ENCODE assay signal across 20 cellular contexts in the genomic region with DNA sequence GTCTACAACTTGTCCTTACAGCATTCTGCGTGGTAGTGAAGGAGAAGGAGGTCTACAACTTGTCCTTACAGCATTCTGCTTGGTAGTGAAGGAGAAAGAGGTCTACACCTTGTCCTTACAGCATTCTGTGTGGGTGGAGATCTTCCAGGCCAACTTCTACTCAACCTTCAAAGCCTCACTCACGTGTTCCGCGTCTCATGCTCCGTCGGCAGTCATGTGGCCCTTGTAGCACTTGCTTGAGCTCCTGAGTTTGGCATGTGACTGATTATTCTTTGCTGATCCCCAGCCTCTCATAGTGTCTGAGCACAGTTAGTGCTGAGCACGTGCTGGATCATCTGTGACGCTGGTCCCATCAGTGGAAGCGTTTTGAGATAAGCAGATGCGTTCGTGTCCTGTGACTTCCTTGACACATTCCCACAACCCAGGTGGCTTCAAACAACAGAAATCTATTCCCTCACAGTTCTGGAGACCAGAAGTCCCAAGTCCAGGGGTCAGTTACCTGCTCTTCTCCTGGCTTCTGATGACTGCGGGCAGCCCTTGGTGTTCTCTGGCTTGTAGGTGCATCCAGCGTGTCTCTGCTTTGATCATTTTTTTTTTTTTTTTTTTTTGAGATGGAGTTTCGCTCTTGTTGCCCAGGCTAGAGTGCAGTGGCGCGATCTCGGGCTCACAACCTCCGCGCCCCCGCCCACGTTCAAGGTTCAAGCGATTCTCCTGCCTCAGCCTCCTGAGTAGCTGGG. TPM values are rescaled to one million over a fixed set of nuclear protein-coding genes. Genes with fewer than 3 reads are reported as not detected.
DNase-seq lines count a peak whose midpoint lies in the region; ATAC-seq and TF ChIP-seq lines count a peak whose summit lies in the region.
"Had no signal": no experiment of that assay in that cellular context is flagged by ENCODE, and none has a peak within 500 bp of the region (broad histone marks: within the 10 kb centered on the region; RNA-seq: fewer than 3 reads in every experiment).

No MANE protein-coding gene starts in this region.

- H4K91ac ChIP-seq in IMR-90 (ENCODE audit: insufficient read depth, low read depth, low read length): no peak overlapping the region

- no peaks in the 10 kb centered on the region for H3K36me3 ChIP-seq in CD4-positive, CD25-positive, alpha-beta regulatory T cell (ENCODE audit: control insufficient read depth, insufficient read depth, low read length)
- peaks cover 7% of the 10 kb centered on the region for H3K36me3 ChIP-seq in IMR-90 (ENCODE audit: control insufficient read depth, insufficient read depth, low read length)
- H3K36me3 ChIP-seq in left ventricle myocardium inferior: no peaks in the 10 kb centered on the region
- peaks cover 3% of the 10 kb centered on the region for H3K36me3 ChIP-seq in A673 (ENCODE audit: insufficient read depth, low read length, poor library complexity, severe bottlenecking)
- H3K36me3 ChIP-seq in vagina: no peaks in the 10 kb centered on the region
- H3K36me3 ChIP-seq: thyroid gland had no signal

- dilution Hi-C loops in IMR-90 (cut with HindIII; ENCODE audit: low sequenced_read_pairs, unreplicated experiment): no loop called here

- ATAC-seq in CD4-positive, CD25-positive, alpha-beta regulatory T cell (ENCODE audit: low read depth in 2 of 2): no peak
- ATAC-seq in IMR-90 (ENCODE audit: low read depth) (no peak), natural killer cell (no peak)
- ATAC-seq: stimulated activated naive CD8-positive, alpha-beta T cell treated with anti-CD3 and anti-CD28 coated beads, Interleukin-15, Interleukin-2, amounts not matched to agents 100 U/mL and 50 U/mL, for 24 hours had no signal

- peaks cover 86% of the 10 kb centered on the region for H4K20me1 ChIP-seq in IMR-90 (ENCODE audit: insufficient read depth, low read length)

- H3K27ac Mint-ChIP-seq in CD4-positive, CD25-positive, alpha-beta regulatory T cell: no peak overlapping the region
- peak overlapping the region; percentile 2 for H3K27ac Mint-ChIP-seq in chondrocyte (ENCODE audit: unreplicated experiment)
- no peak overlapping the region for H3K27ac Mint-ChIP-seq in natural killer cell

- H3K4me3 Mint-ChIP-seq in CD4-positive, CD25-positive, alpha-beta regulatory T cell: peak overlapping the region; percentile 0 to 94 (median 88)
- H3K4me3 Mint-ChIP-seq in chondrocyte (ENCODE audit: unreplicated experiment) (no peak overlapping the region), natural killer cell (peak overlapping the region; percentile 6)

- H4K5ac ChIP-seq in IMR-90 (ENCODE audit: low read depth, low read length): no peak overlapping the region

- BruUV-seq in IMR-90 (replicated peaks; lab: Mats Ljungman, UMichigan) (TSS peak; percentile 32), A673 (replicated peaks; lab: Mats Ljungman, UMichigan) (no TSS peak)

- H2AFZ ChIP-seq in IMR-90 (replicated peaks; ENCODE audit: low read length, poor library complexity): no peak overlapping the region

- peak overlapping the region; percentile 28 for H3K23ac ChIP-seq in IMR-90 (ENCODE audit: low read depth, low read length)

- no peak overlapping the region for H3K4me2 ChIP-seq in IMR-90 (ENCODE audit: low read depth, low read length)

- DNase-seq in CD4-positive, CD25-positive, alpha-beta regulatory T cell: no peak
- DNase-seq in IMR-90: no peak
- no peak for DNase-seq in chondrocyte (ENCODE audit: low spot score)
- DNase-seq in natural killer cell: no peak
- no peak for DNase-seq in left ventricle myocardium inferior
- DNase-seq in effector CD4-positive, alpha-beta T cell: no peak
- DNase-seq in A673 (ENCODE audit: low spot score): no peak
- DNase-seq in vagina (ENCODE audit: extremely low spot score in 2 of 2): no peak
- DNase-seq: activated CD4-positive, alpha-beta T cell treated with anti-CD3 and anti-CD28 coated beads for 4 hours; dorsolateral prefrontal cortex; foreskin melanocyte; HCEC 1CT; hippocampal formation; NCI-H1105 treated with DMSO at 0.1 percent for 48 hours; NCI-H2107; NCI-H524; stimulated activated CD4-positive, alpha-beta T cell treated with anti-CD3 and anti-CD28 coated beads, Interleukin-4, amount 100 ng/mL, for 1 hour; stimulated activated naive CD8-positive, alpha-beta T cell treated with anti-CD3 and anti-CD28 coated beads, Interleukin-15, Interleukin-2, amounts not matched to agents 100 U/mL and 50 U/mL, for 24 hours; T1000; thyroid gland had no signal

- H3K9ac ChIP-seq in IMR-90 (ENCODE audit: low read depth, low read length): no peak overlapping the region

- TF ChIP-seq RAD21 in IMR-90 (IDR thresholded peaks at IDR 0.05; ENCODE audit: low read length): no peak

- in situ Hi-C loops in IMR-90 (cut with MboI; ENCODE audit: low sequenced_read_pairs): no loop called here

- H3K4me1 ChIP-seq in CD4-positive, CD25-positive, alpha-beta regulatory T cell (ENCODE audit: control insufficient read depth, insufficient read depth, low read length, poor library complexity, severe bottlenecking): peaks cover 26% of the 10 kb centered on the region
- peaks cover 14% of the 10 kb centered on the region for H3K4me1 ChIP-seq in IMR-90 (ENCODE audit: control insufficient read depth, insufficient read depth, low read length)
- peaks cover 68% of the 10 kb centered on the region for H3K4me1 ChIP-seq in left ventricle myocardium inferior
- peaks cover 4% of the 10 kb centered on the region for H3K4me1 ChIP-seq in A673 (ENCODE audit: insufficient read depth, low read length, poor library complexity, severe bottlenecking)
- peaks cover 77% of the 10 kb centered on the region for H3K4me1 ChIP-seq in vagina

- no peak overlapping the region for H3K14ac ChIP-seq in IMR-90 (replicated peaks; ENCODE audit: low read depth, low read length)

- no peak overlapping the region for H3K56ac ChIP-seq in IMR-90 (ENCODE audit: extremely low read depth, insufficient read depth, low read length)

- H3K36me3 Mint-ChIP-seq in CD4-positive, CD25-positive, alpha-beta regulatory T cell: no peaks in the 10 kb centered on the region
- H3K36me3 Mint-ChIP-seq in chondrocyte (ENCODE audit: low read depth) (no peaks in the 10 kb centered on the region), natural killer cell (no peaks in the 10 kb centered on the region)

- no peak overlapping the region for H3K4me3 ChIP-seq in CD4-positive, CD25-positive, alpha-beta regulatory T cell (ENCODE audit: low read depth, low read length)
- H3K4me3 ChIP-seq in IMR-90 (ENCODE audit: insufficient read depth, low read depth, low read length) (no peak overlapping the region), left ventricle myocardium inferior (no peak overlapping the region), A673 (ENCODE audit: low read depth, low read length, poor library complexity, severe bottlenecking) (no peak overlapping the region), vagina (no peak overlapping the region)
- H3K4me3 ChIP-seq: thyroid gland had no signal

- no peak overlapping the region for H3K27ac ChIP-seq in CD4-positive, CD25-positive, alpha-beta regulatory T cell (ENCODE audit: insufficient read depth, low read length, poor library complexity, severe bottlenecking)
- H3K27ac ChIP-seq in IMR-90 (ENCODE audit: insufficient read depth, low read length) (no peak overlapping the region), left ventricle myocardium inferior (replicated peaks) (no peak overlapping the region), A673 (ENCODE audit: low read depth, low read length, poor library complexity, severe bottlenecking) (no peak overlapping the region), vagina (no peak overlapping the region)
- H3K27ac ChIP-seq: dorsolateral prefrontal cortex, thyroid gland had no signal

- no peak overlapping the region for H2BK5ac ChIP-seq in IMR-90 (ENCODE audit: low read depth, low read length, poor library complexity, severe bottlenecking)

- TF ChIP-seq POLR2A in IMR-90 (IDR thresholded peaks at IDR 0.05; ENCODE audit: low read depth, low read length) (no peak), vagina (IDR thresholded peaks at IDR 0.05) (no peak)

- H3K4me1 Mint-ChIP-seq in CD4-positive, CD25-positive, alpha-beta regulatory T cell: peaks cover 0 to 49% (median 31%) of the 10 kb centered on the region in 4 donors
- peaks cover 47% of the 10 kb centered on the region for H3K4me1 Mint-ChIP-seq in chondrocyte (ENCODE audit: low read depth)
- H3K4me1 Mint-ChIP-seq in natural killer cell: peaks cover 40 to 50% of the 10 kb centered on the region in 2 donors

- no peak overlapping the region for H2AK9ac ChIP-seq in IMR-90 (replicated peaks; ENCODE audit: low read depth, low read length, poor library complexity)

- no peaks in the 10 kb centered on the region for H3K9me3 ChIP-seq in CD4-positive, CD25-positive, alpha-beta regulatory T cell (ENCODE audit: control insufficient read depth in 2 of 2, low read length in 2 of 2)
- H3K9me3 ChIP-seq in IMR-90 (ENCODE audit: control insufficient read depth, insufficient read depth, low read length) (no peaks in the 10 kb centered on the region), left ventricle myocardium inferior (replicated peaks) (no peaks in the 10 kb centered on the region), A673 (ENCODE audit: low read depth, low read length, poor library complexity, severe bottlenecking) (no peaks in the 10 kb centered on the region), vagina (no peaks in the 10 kb centered on the region)
- H3K9me3 ChIP-seq: thyroid gland had no signal

- H3K27me3 Mint-ChIP-seq in CD4-positive, CD25-positive, alpha-beta regulatory T cell: peaks cover 5% of the 10 kb centered on the region
- H3K27me3 Mint-ChIP-seq in chondrocyte (ENCODE audit: low read depth) (no peaks in the 10 kb centered on the region), natural killer cell (ENCODE audit: low read depth in 2 of 2) (no peaks in the 10 kb centered on the region)

- no peak for TF ChIP-seq CTCF in IMR-90 (conservative IDR thresholded peaks at IDR 0.05; ENCODE audit: low read depth, low read length)
- TF ChIP-seq CTCF in chondrocyte (IDR thresholded peaks at IDR 0.05): no peak
- TF ChIP-seq CTCF in natural killer cell (IDR thresholded peaks at IDR 0.05): no peak
- TF ChIP-seq CTCF in left ventricle myocardium inferior (IDR thresholded peaks at IDR 0.05; ENCODE audit: borderline replicate concordance): no peak
- no peak for TF ChIP-seq CTCF in A673 (conservative IDR thresholded peaks at IDR 0.05; ENCODE audit: low read depth, low read length)
- no peak for TF ChIP-seq CTCF in vagina (IDR thresholded peaks at IDR 0.05)

- no peak overlapping the region; the same call in 1 of the 2 replicates for H2BK20ac ChIP-seq in IMR-90 (ENCODE audit: low read depth, low read length)

- POLR2A ChIA-PET in IMR-90 (lab: Charles Lee; ENCODE audit: unreplicated experiment): no interaction called here
- POLR2A ChIA-PET in A673 (lab: Charles Lee; ENCODE audit: low non-redundant PET): no interaction called here

- H3K9me3 Mint-ChIP-seq in CD4-positive, CD25-positive, alpha-beta regulatory T cell: no peaks in the 10 kb centered on the region
- H3K9me3 Mint-ChIP-seq in chondrocyte (ENCODE audit: low read depth) (no peaks in the 10 kb centered on the region), natural killer cell (no peaks in the 10 kb centered on the region)

- no peak overlapping the region for H3K18ac ChIP-seq in IMR-90 (ENCODE audit: low read depth, low read length)

- no peak overlapping the region for H4K8ac ChIP-seq in IMR-90 (ENCODE audit: low read depth in 2 of 2, low read length in 2 of 2)

- H3K79me1 ChIP-seq in IMR-90 (ENCODE audit: low read depth in 1 of 2, low read length in 2 of 2): peaks cover 17 to 79% of the 10 kb centered on the region in 2 experiments; a peak in 3 of 4 replicates

- intact Hi-C loops in IMR-90 (cut with micrococcal nuclease) (no loop called here), natural killer cell (cut with micrococcal nuclease) (no loop called here), left ventricle myocardium inferior (cut with micrococcal nuclease) (no loop called here), A673 (cut with micrococcal nuclease; ENCODE audit: unreplicated experiment) (no loop called here), vagina (cut with DNase I) (loop anchor here (10.0 kb wide), 1 partner anchor 239 kb away; the partner anchor contains the start of gene RPS21)

- peaks cover 44% of the 10 kb centered on the region for H3K9me1 ChIP-seq in IMR-90 (ENCODE audit: insufficient read depth, low read length)

- H3K27me3 ChIP-seq in CD4-positive, CD25-positive, alpha-beta regulatory T cell (ENCODE audit: control insufficient read depth, insufficient read depth, low read length): no peaks in the 10 kb centered on the region
- H3K27me3 ChIP-seq in IMR-90 (ENCODE audit: control insufficient read depth, insufficient read depth, low read length) (no peaks in the 10 kb centered on the region), left ventricle myocardium inferior (ENCODE audit: low read depth) (no peaks in the 10 kb centered on the region), A673 (replicated peaks; ENCODE audit: insufficient read depth, low read depth, low read length, poor library complexity) (no peaks in the 10 kb centered on the region), vagina (no peaks in the 10 kb centered on the region)
- H3K27me3 ChIP-seq: dorsolateral prefrontal cortex, thyroid gland had no signal

- H2BK120ac ChIP-seq in IMR-90 (ENCODE audit: low read depth, low read length): no peak overlapping the region

- 94% methylated on average over 5 of the region's 22 CpGs; no CpG with 5 or more reads in 1 of the 2 experiments for WGBS in IMR-90 (ENCODE audit: extremely low coverage in 2 of 2, insufficient read length in 1 of 2), 2 experiments

- H2AK5ac ChIP-seq in IMR-90 (ENCODE audit: low read depth, low read length): no peak overlapping the region

- CTCF ChIA-PET in IMR-90 (lab: Yijun Ruan, JAX): no interaction called here
- CTCF ChIA-PET in A673 (lab: Charles Lee): no interaction called here

- no peak overlapping the region for H2BK15ac ChIP-seq in IMR-90 (ENCODE audit: low read depth, low read length)

- H3K4ac ChIP-seq in IMR-90 (ENCODE audit: low read depth, low read length): no peak overlapping the region

RNA-seq across cellular contexts. Expression of gene SS18L1, which starts 2.6 kb away (rescaled TPM):
- 21.0 TPM for total RNA-seq in CD4-positive, CD25-positive, alpha-beta regulatory T cell
- polyA plus RNA-seq in CD4-positive, CD25-positive, alpha-beta regulatory T cell: under 1 TPM; 0.39 to 0.98 (median 0.73) TPM
- 8.1 and 10.6 TPM in 2 replicates for total RNA-seq in IMR-90 (2012; rRNA removed)
- polyA plus RNA-seq in IMR-90 (2012; rRNA removed): 12.2 and 15.6 TPM in 2 replicates
- polyA plus RNA-seq in IMR-90 (2012; cell fraction: cytosol; rRNA removed): 3.6 and 10.0 TPM in 2 replicates
- 32.8 and 87.5 TPM in 2 replicates for polyA plus RNA-seq in IMR-90 (2012; cell fraction: nucleus; rRNA removed; ENCODE audit: low replicate concordance)
- 13.3 to 14.8 TPM (median 13.4 TPM) in 3 replicates for total RNA-seq in chondrocyte
- 10 to 100 TPM; 19.1 to 26.0 (median 23.7) TPM for total RNA-seq in natural killer cell
- total RNA-seq in left ventricle myocardium inferior: 9.0 TPM
- 34.7 and 39.6 TPM in 2 replicates for total RNA-seq in A673 (2021)
- 25.3 TPM for total RNA-seq in vagina

RNA-seq across cellular contexts. Expression of gene PSMA7, which starts 3.0 kb away (rescaled TPM):
- total RNA-seq in CD4-positive, CD25-positive, alpha-beta regulatory T cell: 172 TPM
- polyA plus RNA-seq in CD4-positive, CD25-positive, alpha-beta regulatory T cell: 100 to 1,000 TPM; 512 to 670 (median 608) TPM
- total RNA-seq in IMR-90 (2012; rRNA removed) (458 and 487 TPM in 2 replicates), chondrocyte (218 to 238 TPM (median 226 TPM) in 3 replicates), natural killer cell (100 to 1,000 TPM; 154 to 177 (median 168) TPM), left ventricle myocardium inferior (233 TPM), A673 (2021) (555 and 593 TPM in 2 replicates), vagina (319 TPM)
- polyA plus RNA-seq in IMR-90 (2012; rRNA removed): 417 and 520 TPM in 2 replicates
- 774 and 987 TPM in 2 replicates for polyA plus RNA-seq in IMR-90 (2012; cell fraction: cytosol; rRNA removed)
- 366 and 428 TPM in 2 replicates for polyA plus RNA-seq in IMR-90 (2012; cell fraction: nucleus; rRNA removed; ENCODE audit: low replicate concordance)

RNA-seq across cellular contexts. Expression of gene LSM14B, which starts 23.9 kb away (rescaled TPM):
- 33.7 TPM for total RNA-seq in CD4-positive, CD25-positive, alpha-beta regulatory T cell
- polyA plus RNA-seq in CD4-positive, CD25-positive, alpha-beta regulatory T cell: 1 to 10 TPM in 2 of 4 donors, under 1 TPM in 2; 0.65 to 1.9 (median 1.0) TPM
- total RNA-seq in IMR-90 (2012; rRNA removed): 23.7 and 30.6 TPM in 2 replicates
- 41.1 and 46.7 TPM in 2 replicates for polyA plus RNA-seq in IMR-90 (2012; rRNA removed)
- 21.4 and 47.8 TPM in 2 replicates for polyA plus RNA-seq in IMR-90 (2012; cell fraction: cytosol; rRNA removed)
- polyA plus RNA-seq in IMR-90 (2012; cell fraction: nucleus; rRNA removed; ENCODE audit: low replicate concordance): 41.4 and 44.4 TPM in 2 replicates
- total RNA-seq in chondrocyte: 37.3 to 51.9 TPM (median 48.6 TPM) in 3 replicates
- total RNA-seq in natural killer cell: 10 to 100 TPM; 41.1 to 56.2 (median 47.3) TPM
- total RNA-seq in left ventricle myocardium inferior: 51.6 TPM
- 72.5 and 80.2 TPM in 2 replicates for total RNA-seq in A673 (2021)
- 23.6 TPM for total RNA-seq in vagina

RNA-seq across cellular contexts. Expression of gene MTG2, which starts 36.6 kb away (rescaled TPM):
- 17.5 TPM for total RNA-seq in CD4-positive, CD25-positive, alpha-beta regulatory T cell
- polyA plus RNA-seq in CD4-positive, CD25-positive, alpha-beta regulatory T cell: 10 to 100 TPM; 18.7 to 23.6 (median 20.4) TPM
- total RNA-seq in IMR-90 (2012; rRNA removed) (11.5 and 12.2 TPM in 2 replicates), chondrocyte (22.3 to 28.3 TPM (median 22.6 TPM) in 3 replicates), natural killer cell (10 to 100 TPM; 16.8 to 25.8 (median 25.3) TPM), left ventricle myocardium inferior (25.9 TPM), A673 (2021) (40.9 and 48.1 TPM in 2 replicates), vagina (13.3 TPM)
- 23.9 and 25.2 TPM in 2 replicates for polyA plus RNA-seq in IMR-90 (2012; rRNA removed)
- polyA plus RNA-seq in IMR-90 (2012; cell fraction: cytosol; rRNA removed): 21.7 and 23.7 TPM in 2 replicates
- 52.1 and 66.5 TPM in 2 replicates for polyA plus RNA-seq in IMR-90 (2012; cell fraction: nucleus; rRNA removed; ENCODE audit: low replicate concordance)
